17 cellular contexts compared by ENCODE assay signal in genomic region chr5:36897616-36898015, GRCh38. TPM values are rescaled to one million over a fixed set of nuclear protein-coding genes. Genes with fewer than 3 reads are reported as not detected.
A peak's percentile ranks its signal among the peaks of the same experiment; 100 is the strongest.
DNase-seq lines count a peak whose midpoint lies in the region; ATAC-seq, FAIRE-seq and TF ChIP-seq lines count a peak whose summit lies in the region.
"Had no signal": no experiment of that assay in that cellular context is flagged by ENCODE, and none has a peak within 500 bp of the region (broad histone marks: within the 10 kb centered on the region; RNA-seq: fewer than 3 reads in every experiment).

No MANE protein-coding gene starts in this region.

- H3K27me3 ChIP-seq in osteoblast (ENCODE audit: insufficient read depth, low read length) = no peaks in the 10 kb centered on the region
- H3K27me3 ChIP-seq: foreskin keratinocyte had no signal

- H3K4me2 ChIP-seq in osteoblast (ENCODE audit: insufficient read depth, low read length) = no peak overlapping the region

- H3K27ac Mint-ChIP-seq in T-helper 17 cell = no peak overlapping the region
- H3K27ac Mint-ChIP-seq: activated CD4-positive, alpha-beta memory T cell treated with anti-CD3 and anti-CD28 coated beads, Interleukin-2, amount 10 ng/mL, durations not matched to agents 7 days and 5 days; activated T-helper 1 cell treated with anti-CD3 and anti-CD28 coated beads, Interleukin-12 subunit alpha, Interleukin-12 subunit beta, Interleukin-2, Interleukin-4 antibody, amounts not matched to agents 30 ng/mL and 10 ng/mL and 1 ng/mL, durations not matched to agents 14 hours and 24 hours and 36 hours had no signal

- H3K4me3 ChIP-seq in fibroblast of mammary gland (ENCODE audit: control insufficient read depth, low read depth, low read length) (no peak overlapping the region), osteoblast (ENCODE audit: insufficient read depth, low read length) (no peak overlapping the region)
- H3K4me3 ChIP-seq: lung had no signal

- H3K4me1 ChIP-seq in osteoblast (ENCODE audit: insufficient read depth, low read length) = peaks cover 3% of the 10 kb centered on the region

- TF ChIP-seq CTCF in fibroblast of mammary gland (conservative IDR thresholded peaks at IDR 0.05; ENCODE audit: control insufficient read depth, insufficient read depth, low read depth, low read length) = no peak
- no peak for TF ChIP-seq CTCF in osteoblast (IDR thresholded peaks at IDR 0.05; ENCODE audit: extremely low read depth, low read depth, low read length)

- H2AFZ ChIP-seq in osteoblast (ENCODE audit: low read length) = no peak overlapping the region

- DNase-seq in T-helper 17 cell (no peak), fibroblast of mammary gland (ENCODE audit: low read depth) (peak; percentile 56), osteoblast (ENCODE audit: insufficient read length, low spot score, missing footprints) (peak; percentile 38), SKM-1 (lab: John Stamatoyannopoulos, UW; ENCODE audit: unreplicated experiment) (no peak), activated gamma-delta T cell treated with Interleukin-2 at 50 U/mL for 16 hours (no peak)
- DNase-seq: activated CD4-positive, alpha-beta memory T cell treated with anti-CD3 and anti-CD28 coated beads, Interleukin-2, amount 10 ng/mL, durations not matched to agents 7 days and 5 days; anterior cingulate cortex; DMS79 treated with DMSO at 0.1 percent for 48 hours; H7; NCI-H748 treated with DMSO at 0.1 percent for 48 hours; PC-3 had no signal

- H3K36me3 ChIP-seq in osteoblast (ENCODE audit: insufficient read depth, low read length) = no peaks in the 10 kb centered on the region

- H4K20me1 ChIP-seq in osteoblast (ENCODE audit: insufficient read depth, low read length) = peaks cover 68% of the 10 kb centered on the region

- H3K9me3 ChIP-seq in T-helper 17 cell (ENCODE audit: control insufficient read depth, low read length, poor library complexity, severe bottlenecking) = no peaks in the 10 kb centered on the region
- no peaks in the 10 kb centered on the region for H3K9me3 ChIP-seq in osteoblast (ENCODE audit: low read depth, low read length)

- no peaks in the 10 kb centered on the region for H3K27me3 Mint-ChIP-seq in T-helper 17 cell
- H3K27me3 Mint-ChIP-seq: activated CD4-positive, alpha-beta memory T cell treated with anti-CD3 and anti-CD28 coated beads, Interleukin-2, amount 10 ng/mL, durations not matched to agents 7 days and 5 days had no signal

- no peak overlapping the region for H3K27ac ChIP-seq in osteoblast (ENCODE audit: low read depth, low read length)
- H3K27ac ChIP-seq: C4-2B, foreskin keratinocyte had no signal

- H3K4me3 Mint-ChIP-seq in T-helper 17 cell = peak overlapping the region; percentile 21
- H3K4me3 Mint-ChIP-seq: activated CD4-positive, alpha-beta memory T cell treated with anti-CD3 and anti-CD28 coated beads, Interleukin-2, amount 10 ng/mL, durations not matched to agents 7 days and 5 days; activated T-helper 1 cell treated with anti-CD3 and anti-CD28 coated beads, Interleukin-12 subunit alpha, Interleukin-12 subunit beta, Interleukin-2, Interleukin-4 antibody, amounts not matched to agents 30 ng/mL and 10 ng/mL and 1 ng/mL, durations not matched to agents 14 hours and 24 hours and 36 hours had no signal

- peaks cover 47% of the 10 kb centered on the region for H3K4me1 Mint-ChIP-seq in T-helper 17 cell

- H3K79me2 ChIP-seq in osteoblast (ENCODE audit: insufficient read depth, low read length) = peaks cover 97% of the 10 kb centered on the region

- no peaks in the 10 kb centered on the region for H3K36me3 Mint-ChIP-seq in T-helper 17 cell (ENCODE audit: low read depth)

- ATAC-seq in T-helper 17 cell = no peak
- no peak for ATAC-seq in HG03045 (IDR thresholded peaks at IDR 0.05; ENCODE audit: unreplicated experiment)
- ATAC-seq: foreskin keratinocyte, PC-3 had no signal

- peak; percentile 23 for FAIRE-seq in G401.6 (lab: Jason Lieb, UNC)

RNA-seq across cellular contexts. Expression of gene NIPBL, which starts 21.0 kb away (rescaled TPM):
- total RNA-seq in T-helper 17 cell (100 to 1,000 TPM; 113 to 118 TPM), osteoblast (22.8 and 29.5 TPM in 2 replicates)

Comparison
In these comparisons a context has a peak if more than half of its experiments do, and no peak if none do; other contexts are left out.
1. DNase-seq: peak in fibroblast of mammary gland (single experiment) and osteoblast (single experiment); none in T-helper 17 cell (0 of 3), SKM-1 (single experiment) and activated gamma-delta T cell treated with Interleukin-2 at 50 U/mL for 16 hours (single experiment).